21 cellular contexts compared by ENCODE assay signal in the genomic region with DNA sequence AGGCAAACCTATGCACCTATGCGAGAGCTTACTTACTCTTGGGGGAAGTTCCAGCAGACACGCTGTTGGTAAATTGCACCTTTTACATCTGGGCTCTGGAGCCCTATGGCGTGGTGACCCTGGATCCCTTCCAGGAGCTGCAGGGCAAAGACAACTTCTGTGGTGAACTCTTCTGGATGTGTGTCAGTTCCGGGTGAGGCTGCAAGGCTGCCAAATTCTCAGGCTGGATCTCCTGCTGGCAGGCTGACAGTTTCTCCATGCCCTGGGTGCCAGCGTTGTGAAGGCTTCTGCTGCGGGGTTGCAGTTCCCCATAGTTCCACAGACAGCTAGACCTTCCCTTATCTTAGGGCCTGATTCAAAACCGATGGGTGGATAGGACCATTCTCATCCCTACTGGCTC. TPM values are rescaled to one million over a fixed set of nuclear protein-coding genes. Genes with fewer than 3 reads are reported as not detected.
DNase-seq lines count a peak whose midpoint lies in the region; ATAC-seq, FAIRE-seq and TF ChIP-seq lines count a peak whose summit lies in the region.
"Had no signal": no experiment of that assay in that cellular context is flagged by ENCODE, and none has a peak within 500 bp of the region (broad histone marks: within the 10 kb centered on the region; RNA-seq: fewer than 3 reads in every experiment).

No MANE protein-coding gene starts in this region.

- CTCF ChIA-PET in PC-3 (lab: Charles Lee) = no interaction called here

- no peaks in the 10 kb centered on the region for H3K9me2 ChIP-seq in PC-3 (replicated peaks; ENCODE audit: low read length)
- H3K9me2 ChIP-seq: SK-N-SH had no signal

- FAIRE-seq in H54 (lab: Jason Lieb, UNC) (peak; percentile 53), small intestine (lab: Jason Lieb, UNC) (no peak)
- FAIRE-seq: TTC549 had no signal

- no peak for TF ChIP-seq CTCF in PC-3 (conservative IDR thresholded peaks at IDR 0.05; ENCODE audit: low read depth, low read length)
- no peak for TF ChIP-seq CTCF in foreskin keratinocyte (conservative IDR thresholded peaks at IDR 0.05)

- no peaks in the 10 kb centered on the region for H4K20me1 ChIP-seq in PC-3 (ENCODE audit: low read length)

- H3K79me2 ChIP-seq in PC-3 (ENCODE audit: low read length) = no peaks in the 10 kb centered on the region

- H3K4me1 ChIP-seq in PC-3 (ENCODE audit: insufficient read depth, low read length) (peaks cover 12% of the 10 kb centered on the region), foreskin keratinocyte (no peaks in the 10 kb centered on the region), small intestine (ENCODE audit: control insufficient read depth in 2 of 2, insufficient read depth in 1 of 2, low read depth in 1 of 2, low read length in 1 of 2) (no peaks in the 10 kb centered on the region)
- H3K4me1 ChIP-seq: neural progenitor cell had no signal

- ATAC-seq in PC-3 (peak; percentile 91), foreskin keratinocyte (peak; percentile 67), HG02973 (IDR thresholded peaks at IDR 0.05; ENCODE audit: unreplicated experiment) (no peak), HG03159 (IDR thresholded peaks at IDR 0.05; ENCODE audit: unreplicated experiment) (no peak)
- ATAC-seq: right cardiac atrium had no signal

- DNase-seq in H54 (ENCODE audit: insufficient read length, low spot score) = peak; percentile 30
- peak; percentile 87 for DNase-seq in PC-3
- DNase-seq in foreskin keratinocyte = peak in 1 of 2 donors; percentile 35
- DNase-seq in small intestine = peak; percentile 17
- no peak for DNase-seq in UCSD-AML1 (lab: John Stamatoyannopoulos, UW; ENCODE audit: unreplicated experiment)
- DNase-seq: activated CD4-positive, alpha-beta T cell treated with anti-CD3 and anti-CD28 coated beads, Interleukin-2, amount 50 U/mL, for 4 hours; activated T-cell treated with anti-CD3 and anti-CD28 coated beads, Interleukin-2, amount 50 U/mL, for 1 hour; C1 segment of cervical spinal cord; dorsolateral prefrontal cortex; glutamatergic neuron; immature natural killer cell; KG1; mesendoderm; NCI-H1436 treated with DMSO at 0.1 percent for 48 hours; SK-N-SH; stimulated activated CD4-positive, alpha-beta T cell treated with anti-CD3 and anti-CD28 coated beads, Interleukin-2, amount 100 ng/mL, for 48 hours had no signal

- H3K4me3 ChIP-seq in PC-3 (ENCODE audit: low read length) (no peak overlapping the region), small intestine (ENCODE audit: low read depth in 1 of 2, low read length in 2 of 2) (no peak overlapping the region)
- H3K4me3 ChIP-seq: dorsolateral prefrontal cortex, neural progenitor cell had no signal

- H3K27ac ChIP-seq in PC-3 (ENCODE audit: low read length) = no peak overlapping the region
- no peak overlapping the region for H3K27ac ChIP-seq in foreskin keratinocyte
- H3K27ac ChIP-seq in small intestine (ENCODE audit: low read depth in 1 of 2, low read length in 1 of 2) = no peak overlapping the region
- H3K27ac ChIP-seq: dorsolateral prefrontal cortex, neural progenitor cell had no signal

- H3K36me3 ChIP-seq in PC-3 (ENCODE audit: low read depth, low read length) = no peaks in the 10 kb centered on the region
- H3K36me3 ChIP-seq in small intestine (ENCODE audit: control insufficient read depth in 2 of 2, insufficient read depth in 2 of 2, low read length in 2 of 2) = no peaks in the 10 kb centered on the region
- H3K36me3 ChIP-seq: neural progenitor cell had no signal

- H3K9ac ChIP-seq in PC-3 (ENCODE audit: low read length) = no peak overlapping the region
- H3K9ac ChIP-seq: neural progenitor cell, SK-N-SH had no signal

- POLR2A ChIA-PET in PC-3 (lab: Charles Lee; ENCODE audit: unreplicated experiment) = no interaction called here

- H2AFZ ChIP-seq in PC-3 (ENCODE audit: low read length) = no peak overlapping the region
- H2AFZ ChIP-seq: neural progenitor cell had no signal

- TF ChIP-seq POLR2A in H54 (IDR thresholded peaks at IDR 0.05; ENCODE audit: low read depth, low read length) = no peak

- H3F3A ChIP-seq in PC-3 (ENCODE audit: low read length, unreplicated experiment) = no peaks in the 10 kb centered on the region

- 18 to 68% (median 50%) methylated on average over 7 of the region's 7 CpGs for WGBS in small intestine, 3 donors

- H3K27me3 ChIP-seq in PC-3 (ENCODE audit: low read length) = no peaks in the 10 kb centered on the region
- no peaks in the 10 kb centered on the region for H3K27me3 ChIP-seq in foreskin keratinocyte
- H3K27me3 ChIP-seq in small intestine (ENCODE audit: control insufficient read depth in 2 of 2, insufficient read depth in 2 of 2, low read length in 2 of 2) = no peaks in the 10 kb centered on the region
- H3K27me3 ChIP-seq: neural progenitor cell had no signal

- intact Hi-C loops in PC-3 (cut with micrococcal nuclease) = no loop called here

- H3K9me3 ChIP-seq in PC-3 (ENCODE audit: low read length) = no peaks in the 10 kb centered on the region
- H3K9me3 ChIP-seq in small intestine (ENCODE audit: control insufficient read depth, low read depth) = no peaks in the 10 kb centered on the region
- H3K9me3 ChIP-seq: SK-N-SH had no signal

- no TSS peak for BruUV-seq in PC-3 (replicated peaks; lab: Mats Ljungman, UMichigan)

- H3K4me2 ChIP-seq in PC-3 (ENCODE audit: low read length) = peak overlapping the region; percentile 53
- H3K4me2 ChIP-seq: neural progenitor cell, SK-N-SH had no signal

RNA-seq across cellular contexts. Expression of a gene that starts 37.9 kb away (rescaled TPM):
- total RNA-seq in PC-3 (2014; rRNA removed) = 13.0 and 13.8 TPM in 2 replicates
- total RNA-seq in foreskin keratinocyte = 23.0 and 23.5 TPM in 2 replicates
- polyA plus RNA-seq in foreskin keratinocyte = 9.5 and 10.5 TPM in 2 replicates
- polyA plus RNA-seq in small intestine = 10 to 100 TPM; 10.8 to 19.5 (median 17.4) TPM

RNA-seq across cellular contexts. Expression of a gene that starts 53.5 kb away (rescaled TPM):
- total RNA-seq in PC-3 (2014; rRNA removed) = 0.04 TPM in 1 of 2 replicates, not detected in the other
- not detected in 2 replicates for total RNA-seq in foreskin keratinocyte
- not detected in 2 replicates for polyA plus RNA-seq in foreskin keratinocyte
- polyA plus RNA-seq in small intestine = not detected
- total RNA-seq: right cardiac atrium had no signal
- polyA plus RNA-seq: immature natural killer cell, SK-N-SH had no signal

Comparison
In these comparisons a context has a peak if more than half of its experiments do, and no peak if none do; other contexts are left out.
1. ATAC-seq: peak in PC-3 (single experiment) and foreskin keratinocyte (single experiment); none in HG02973 (single experiment) and HG03159 (single experiment).